In genomic region chr9:4106081-4106491, GRCh38 we compare ENCODE assay signal across 1 cellular context.
TF ChIP-seq lines count a peak whose summit lies in the region.

No MANE protein-coding gene starts in this region.

TF ChIP-seq in HepG2, 621 proteins besides CTCF, POLR2A, EP300 and RAD21 (continued from another document):
- TF ChIP-seq ZNF407 (CRISPR knock-in tag; IDR thresholded peaks at IDR 0.05; ENCODE audit: not compliant biosample characterization) (no peak), ATF4 (CRISPR knock-in tag; IDR thresholded peaks at IDR 0.05) (peak in 1 of 2 experiments; percentile 37; a peak in 1 of 4 replicates), KMT2A (CRISPR knock-in tag; IDR thresholded peaks at IDR 0.05) (no peak), ZNF770 (CRISPR knock-in tag; IDR thresholded peaks at IDR 0.05) (no peak), IRF1 (CRISPR knock-in tag; IDR thresholded peaks at IDR 0.05; ENCODE audit: low read depth) (no peak), FOXA3 (CRISPR knock-in tag; IDR thresholded peaks at IDR 0.05) (peak; percentile 22; the same call in 1 of the 2 replicates), TRIM22 (IDR thresholded peaks at IDR 0.05) (no peak), TCF7 (IDR thresholded peaks at IDR 0.05; ENCODE audit: low read depth) (peak; percentile 23; the same call in 1 of the 2 replicates), MTA1 (CRISPR knock-in tag; IDR thresholded peaks at IDR 0.05; ENCODE audit: borderline replicate concordance) (no peak), TEF (CRISPR knock-in tag; IDR thresholded peaks at IDR 0.05) (no peak), SOX5 (CRISPR knock-in tag; IDR thresholded peaks at IDR 0.05; ENCODE audit: borderline replicate concordance) (0 out of 2 replicates have a peak, but pooled peaks have one; percentile 26), HDAC1 (CRISPR knock-in tag; IDR thresholded peaks at IDR 0.05) (no peak), POLR2AphosphoS5 (IDR thresholded peaks at IDR 0.05; ENCODE audit: low read depth, low read length) (no peak), ZNF263 (CRISPR knock-in tag; IDR thresholded peaks at IDR 0.05) (no peak), ZNF672 (CRISPR knock-in tag; IDR thresholded peaks at IDR 0.05) (no peak), ZNF503 (CRISPR knock-in tag; IDR thresholded peaks at IDR 0.05) (0 out of 2 replicates have a peak, but pooled peaks have one; percentile 21), RARA (CRISPR knock-in tag; IDR thresholded peaks at IDR 0.05) (peak; percentile 44), ZNF18 (CRISPR knock-in tag; IDR thresholded peaks at IDR 0.05; ENCODE audit: insufficient replicate concordance) (no peak), IRX3 (CRISPR knock-in tag; IDR thresholded peaks at IDR 0.05; ENCODE audit: borderline replicate concordance, low read depth) (no peak), SOX6 (IDR thresholded peaks at IDR 0.05) (no peak), SOX6 (CRISPR knock-in tag; IDR thresholded peaks at IDR 0.05) (peak; percentile 31; the same call in 1 of the 2 replicates), ZNF749 (CRISPR knock-in tag; IDR thresholded peaks at IDR 0.05; ENCODE audit: borderline replicate concordance) (no peak), NR2F6 (IDR thresholded peaks at IDR 0.05) (peak; percentile 41; the same call in 1 of the 2 replicates), NR2F6 (CRISPR knock-in tag; IDR thresholded peaks at IDR 0.05) (no peak), ZUFSP (CRISPR knock-in tag; IDR thresholded peaks at IDR 0.05; ENCODE audit: borderline replicate concordance) (no peak)
